In genomic region chr22:25774575-25775026, GRCh38 we compare ENCODE assay signal across 1 cellular context.
TF ChIP-seq lines count a peak whose summit lies in the region.

No MANE protein-coding gene starts in this region.

TF ChIP-seq in GM12878, 131 proteins besides CTCF, POLR2A, EP300 and RAD21:
- no peak for TF ChIP-seq ZNF687 (IDR thresholded peaks at IDR 0.05)
- TF ChIP-seq RUNX3 (IDR thresholded peaks at IDR 0.05; ENCODE audit: low read length) = 0 out of 2 replicates have a peak, but pooled peaks have one; percentile 19
- no peak for TF ChIP-seq NFYA (IDR thresholded peaks at IDR 0.05; ENCODE audit: borderline replicate concordance, low read depth, low read length)
- TF ChIP-seq ELK1 (IDR thresholded peaks at IDR 0.05; ENCODE audit: low read depth, low read length) = no peak
- TF ChIP-seq SMC3 (IDR thresholded peaks at IDR 0.05; ENCODE audit: borderline replicate concordance, low read length) = peak; percentile 71
- no peak for TF ChIP-seq NR2C1 (IDR thresholded peaks at IDR 0.05)
- TF ChIP-seq PML (IDR thresholded peaks at IDR 0.05; ENCODE audit: low read length) = no peak
